ENCODE assay signal across 28 cellular contexts in genomic region chr12:100151769-100152168, GRCh38.
"Had no signal": no experiment of that assay in that cellular context is flagged by ENCODE, and none has a peak within 500 bp of the region (broad histone marks: within the 10 kb centered on the region; RNA-seq: fewer than 3 reads in every experiment).

No MANE protein-coding gene starts in this region.

- H3K36me3 Mint-ChIP-seq: activated CD4-positive, alpha-beta memory T cell treated with anti-CD3 and anti-CD28 coated beads for 36 hours; activated naive CD4-positive, alpha-beta T cell treated with anti-CD3 and anti-CD28 coated beads, Interleukin-2, amount 50 U/mL, for 72 hours had no signal

- H3K4me1 ChIP-seq: breast epithelium, heart right ventricle, left ventricle myocardium inferior, right lobe of liver, uterus had no signal

- H3K9me3 Mint-ChIP-seq: activated CD4-positive, alpha-beta memory T cell treated with anti-CD3 and anti-CD28 coated beads for 36 hours; activated CD4-positive, alpha-beta T cell treated with anti-CD3 and anti-CD28 coated beads, Interleukin-2, amount 10 ng/mL, durations not matched to agents 24 days and 14 days; activated naive CD4-positive, alpha-beta T cell treated with anti-CD3 and anti-CD28 coated beads, Interleukin-2, amount 50 U/mL, for 72 hours; activated T-cell treated with anti-CD3 and anti-CD28 coated beads, Interleukin-2, amount 50 U/mL, for 4 hours; activated T-helper 17 cell treated with anti-CD3 and anti-CD28 coated beads, Interleukin-2, amount 50 U/mL, for 72 hours; nephron progenitor cell; stimulated activated naive CD8-positive, alpha-beta T cell treated with anti-CD3 and anti-CD28 coated beads, Interleukin-15, Interleukin-2, amounts not matched to agents 100 ng/mL and 50 ng/mL, for 24 hours had no signal

- H3K27me3 ChIP-seq: breast epithelium, esophagus muscularis mucosa, heart right ventricle, neutrophil, right lobe of liver, uterus had no signal

- DNase-seq: activated CD4-positive, alpha-beta memory T cell treated with anti-CD3 and anti-CD28 coated beads for 36 hours; activated CD4-positive, alpha-beta T cell treated with anti-CD3 and anti-CD28 coated beads, Interleukin-2, amount 10 ng/mL, durations not matched to agents 24 days and 14 days; activated CD4-positive, CD25-positive, alpha-beta regulatory T cell treated with anti-CD3 and anti-CD28 coated beads, Interleukin-2, amount 50 U/mL, for 72 hours; activated CD8-positive, alpha-beta memory T cell treated with anti-CD3 and anti-CD28 coated beads, Interleukin-2, amount 50 U/mL, for 4 hours; activated naive CD4-positive, alpha-beta T cell; activated T-cell treated with anti-CD3 and anti-CD28 coated beads, Interleukin-2, amount 50 U/mL, for 4 hours; central memory CD4-positive, alpha-beta T cell; foreskin melanocyte; heart right ventricle; islet precursor cell; left ventricle myocardium inferior; nephron progenitor cell; right lobe of liver; stimulated activated CD4-positive, alpha-beta T cell treated with anti-CD3 and anti-CD28 coated beads, Interleukin-12 subunit alpha, Interleukin-12 subunit beta, amount 100 ng/mL, for 4 hours; stimulated activated CD4-positive, alpha-beta T cell treated with anti-CD3 and anti-CD28 coated beads, Interleukin-4, amount 100 ng/mL, for 1 hour; T-helper 17 cell; T1000; trophoblast cell; uterus; WERI-Rb-1 had no signal

- H3K4me1 Mint-ChIP-seq: nephron progenitor cell had no signal

- H3K4me3 Mint-ChIP-seq: activated CD4-positive, alpha-beta memory T cell treated with anti-CD3 and anti-CD28 coated beads for 36 hours; activated CD4-positive, alpha-beta T cell treated with anti-CD3 and anti-CD28 coated beads, Interleukin-2, amount 10 ng/mL, durations not matched to agents 24 days and 14 days; activated T-cell treated with anti-CD3 and anti-CD28 coated beads, Interleukin-2, amount 50 U/mL, for 4 hours; activated T-helper 17 cell treated with anti-CD3 and anti-CD28 coated beads, Interleukin-2, amount 50 U/mL, for 72 hours; nephron progenitor cell; stimulated activated naive CD8-positive, alpha-beta T cell treated with anti-CD3 and anti-CD28 coated beads, Interleukin-15, Interleukin-2, amounts not matched to agents 100 ng/mL and 50 ng/mL, for 24 hours; T-helper 17 cell had no signal

- ATAC-seq: activated naive CD4-positive, alpha-beta T cell treated with anti-CD3 and anti-CD28 coated beads, Interleukin-2, amount 50 U/mL, for 72 hours; activated T-cell treated with anti-CD3 and anti-CD28 coated beads, Interleukin-2, amount 50 U/mL, for 4 hours; activated T-helper 17 cell treated with anti-CD3 and anti-CD28 coated beads, Interleukin-2, amount 50 U/mL, for 72 hours; heart right ventricle; right lobe of liver; T-helper 17 cell had no signal

- H3K27me3 Mint-ChIP-seq: activated CD4-positive, alpha-beta memory T cell treated with anti-CD3 and anti-CD28 coated beads for 36 hours; activated CD4-positive, alpha-beta T cell treated with anti-CD3 and anti-CD28 coated beads, Interleukin-2, amount 10 ng/mL, durations not matched to agents 24 days and 14 days; activated T-helper 17 cell treated with anti-CD3 and anti-CD28 coated beads, Interleukin-2, amount 50 U/mL, for 72 hours; stimulated activated naive CD8-positive, alpha-beta T cell treated with anti-CD3 and anti-CD28 coated beads, Interleukin-15, Interleukin-2, amounts not matched to agents 100 ng/mL and 50 ng/mL, for 24 hours; T-helper 17 cell had no signal

- H3K9me3 ChIP-seq: breast epithelium, esophagus muscularis mucosa, heart right ventricle, left ventricle myocardium inferior, neutrophil, right lobe of liver, thoracic aorta, uterus had no signal

- H3K27ac ChIP-seq: breast epithelium, esophagus muscularis mucosa, heart right ventricle, left ventricle myocardium inferior, neutrophil, right lobe of liver, skin epidermis, thoracic aorta, uterus, WERI-Rb-1 had no signal

- H3K4me3 ChIP-seq: breast epithelium, esophagus muscularis mucosa, heart right ventricle, left ventricle myocardium inferior, right lobe of liver, skin epidermis, thoracic aorta, uterus had no signal

- H3K27ac Mint-ChIP-seq: activated CD4-positive, alpha-beta memory T cell treated with anti-CD3 and anti-CD28 coated beads for 36 hours; activated CD4-positive, alpha-beta T cell treated with anti-CD3 and anti-CD28 coated beads, Interleukin-2, amount 10 ng/mL, durations not matched to agents 24 days and 14 days; activated T-helper 17 cell treated with anti-CD3 and anti-CD28 coated beads, Interleukin-2, amount 50 U/mL, for 72 hours; nephron progenitor cell; stimulated activated naive CD8-positive, alpha-beta T cell treated with anti-CD3 and anti-CD28 coated beads, Interleukin-15, Interleukin-2, amounts not matched to agents 100 ng/mL and 50 ng/mL, for 24 hours; T-helper 17 cell had no signal

- H3K36me3 ChIP-seq: breast epithelium, esophagus muscularis mucosa, heart right ventricle, left ventricle myocardium inferior, neutrophil, thoracic aorta, uterus, WERI-Rb-1 had no signal
